Comparison of ENCODE assay signal across 8 cellular contexts in the genomic region with DNA sequence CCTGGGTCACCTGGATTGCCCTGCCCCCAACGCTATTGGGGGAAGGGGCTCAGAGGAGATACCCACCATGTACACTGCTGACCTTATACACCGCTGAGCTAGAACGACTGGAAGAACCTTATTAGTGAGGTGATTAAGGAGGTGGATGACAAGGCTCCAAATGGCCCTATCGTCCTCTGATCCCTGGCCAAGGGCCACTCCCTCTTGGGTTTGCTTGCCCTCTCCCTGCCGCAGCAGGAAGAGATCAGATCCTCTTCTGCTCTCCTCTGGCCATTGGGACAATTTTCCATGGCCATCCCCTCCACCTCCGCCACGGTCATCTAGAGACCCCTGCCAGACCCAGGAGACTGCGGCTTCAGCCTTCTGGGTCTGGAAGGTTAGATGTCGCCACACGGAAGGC. TPM values are rescaled to one million over a fixed set of nuclear protein-coding genes. Genes with fewer than 3 reads are reported as not detected.
DNase-seq lines count a peak whose midpoint lies in the region; ATAC-seq and TF ChIP-seq lines count a peak whose summit lies in the region.

No MANE protein-coding gene starts in this region.

- no peak for TF ChIP-seq CTCF in cardiac fibroblast (IDR thresholded peaks at IDR 0.05; ENCODE audit: low read depth, low read length)
- TF ChIP-seq CTCF in mesothelial cell of epicardium (IDR thresholded peaks at IDR 0.05; ENCODE audit: unreplicated experiment): no peak
- no peak for TF ChIP-seq CTCF in uterus (IDR thresholded peaks at IDR 0.05)

- peaks cover 31% of the 10 kb centered on the region for H3K9me3 Mint-ChIP-seq in mesothelial cell of epicardium

- peak; percentile 64 for DNase-seq in Right ventricle myocardium inferior (ENCODE audit: missing footprints)
- DNase-seq in Right ventricle myocardium superior: no peak
- no peak for DNase-seq in cardiac fibroblast (ENCODE audit: low read depth in 2 of 2)
- DNase-seq in mesothelial cell of epicardium (ENCODE audit: low spot score in 2 of 2, unreplicated experiment in 2 of 2): no peak
- no peak for DNase-seq in uterus
- DNase-seq in OCI-M1 (lab: John Stamatoyannopoulos, UW): no peak

- no peak for ATAC-seq in Right ventricle myocardium inferior
- no peak for ATAC-seq in Right ventricle myocardium superior (ENCODE audit: poor library complexity)
- ATAC-seq in HG03139 (IDR thresholded peaks at IDR 0.05; ENCODE audit: unreplicated experiment): no peak
- ATAC-seq in GM21576 (IDR thresholded peaks at IDR 0.05; ENCODE audit: unreplicated experiment): no peak

- peaks cover 0 to 3% of the 10 kb centered on the region in 2 donors for H3K4me1 ChIP-seq in uterus

- no peaks in the 10 kb centered on the region for H3K36me3 ChIP-seq in uterus

- H3K27me3 Mint-ChIP-seq in mesothelial cell of epicardium (ENCODE audit: low read depth): no peaks in the 10 kb centered on the region

- peak overlapping the region; percentile 83 for H3K4me3 Mint-ChIP-seq in mesothelial cell of epicardium

- peaks cover 35% of the 10 kb centered on the region for H3K36me3 Mint-ChIP-seq in mesothelial cell of epicardium

- no peaks in the 10 kb centered on the region for H3K9me3 ChIP-seq in uterus

- peak overlapping the region; percentile 61 for H3K27ac Mint-ChIP-seq in mesothelial cell of epicardium

- H3K4me1 Mint-ChIP-seq in mesothelial cell of epicardium: peaks cover 15% of the 10 kb centered on the region

- intact Hi-C loops in Right ventricle myocardium inferior (cut with DNase I) (no loop called here), Right ventricle myocardium superior (cut with DNase I) (no loop called here), uterus (cut with DNase I; ENCODE audit: low total_unique reads) (no loop called here)

- H3K27ac ChIP-seq in uterus: peak overlapping the region; percentile 88 to 91

- no peaks in the 10 kb centered on the region for H3K27me3 ChIP-seq in uterus

- H3K4me3 ChIP-seq in cardiac fibroblast (replicated peaks in 1 of 2; ENCODE audit: low read depth in 2 of 2, low read length in 2 of 2): peak overlapping the region; percentile 66 to 86
- peak overlapping the region; percentile 77 to 85 for H3K4me3 ChIP-seq in uterus

- TF ChIP-seq POLR2A in uterus (IDR thresholded peaks at IDR 0.05): no peak

RNA-seq across cellular contexts. Expression of gene ZNF514, which starts 1.2 kb away (rescaled TPM):
- 15.3 TPM for total RNA-seq in Right ventricle myocardium inferior
- 14.7 TPM for total RNA-seq in Right ventricle myocardium superior
- total RNA-seq in mesothelial cell of epicardium: 36.4 to 38.0 TPM (median 37.5 TPM) in 3 replicates
- total RNA-seq in uterus: 10 to 100 TPM; 13.3 to 38.4 (median 23.7) TPM

RNA-seq across cellular contexts. Expression of gene ZNF2, which starts 7.2 kb away (rescaled TPM):
- total RNA-seq in Right ventricle myocardium inferior: 4.3 TPM
- total RNA-seq in Right ventricle myocardium superior: 5.0 TPM
- 5.9 to 6.2 TPM (median 6.2 TPM) in 3 replicates for total RNA-seq in mesothelial cell of epicardium
- total RNA-seq in uterus: 10 to 100 TPM in 2 of 4 donors, 1 to 10 TPM in 2; 5.9 to 20.2 (median 8.7) TPM

RNA-seq across cellular contexts. Expression of gene MRPS5, which starts 36.8 kb away (rescaled TPM):
- total RNA-seq in Right ventricle myocardium inferior (77.2 TPM), Right ventricle myocardium superior (77.0 TPM), mesothelial cell of epicardium (45.2 to 47.6 TPM (median 45.8 TPM) in 3 replicates), uterus (10 to 100 TPM in 3 of 4 donors, 1 to 10 TPM in 1; 7.2 to 50.3 (median 28.6) TPM)

RNA-seq across cellular contexts. Expression of gene ZNF892, which starts 48.9 kb away (rescaled TPM):
- total RNA-seq in Right ventricle myocardium inferior (2.5 TPM), Right ventricle myocardium superior (2.9 TPM), mesothelial cell of epicardium (16.7 to 17.2 TPM (median 17.0 TPM) in 3 replicates), uterus (10 to 100 TPM in 2 of 4 donors, 1 to 10 TPM in 1, under 1 TPM in 1; 0.88 to 19.6 (median 6.9) TPM)
